In genomic region chr5:109570362-109570874, GRCh38 we compare ENCODE assay signal across 25 cellular contexts.
"Had no signal": no experiment of that assay in that cellular context is flagged by ENCODE, and none has a peak within 500 bp of the region (broad histone marks: within the 10 kb centered on the region; RNA-seq: fewer than 3 reads in every experiment).

No MANE protein-coding gene starts in this region.

- DNase-seq: hypothalamus; immature natural killer cell; left ventricle myocardium inferior; mesendoderm; midbrain; mucosa of descending colon; naive thymus-derived CD4-positive, alpha-beta T cell; nucleus accumbens; pancreas; retina; right cardiac atrium; stimulated activated CD4-positive, alpha-beta T cell treated with anti-CD3 and anti-CD28 coated beads, Interleukin-12 subunit alpha, Interleukin-12 subunit beta, amount 100 ng/mL, for 4 hours; stimulated activated CD4-positive, alpha-beta T cell treated with anti-CD3 and anti-CD28 coated beads, Interleukin-15, amount 100 ng/mL, for 24 hours; stimulated activated CD4-positive, alpha-beta T cell treated with anti-CD3 and anti-CD28 coated beads, Interleukin-2, amount 100 ng/mL, for 24 hours; stimulated activated CD4-positive, alpha-beta T cell treated with anti-CD3 and anti-CD28 coated beads, Interleukin-4, amount 100 ng/mL, for 1 hour; stimulated activated naive B cell treated with anti-CD40 and anti-IgM and Interleukin-4, amounts not matched to agents 10 μg/mL and 1 μg/mL and 100 μg/mL, for 72 hours; stimulated activated naive CD8-positive, alpha-beta T cell treated with anti-CD3 and anti-CD28 coated beads, Interleukin-15, Interleukin-2, amounts not matched to agents 100 U/mL and 50 U/mL, for 24 hours; stomach; testis; thyroid gland; transverse colon had no signal

- H3K36me3 Mint-ChIP-seq: immature natural killer cell; naive thymus-derived CD4-positive, alpha-beta T cell; natural killer cell treated with Interleukin-12 subunit alpha and Interleukin-12 subunit beta and Interleukin-15 and Interleukin-18, amount 100 ng/mL, for 72 hours; stimulated activated naive B cell treated with anti-CD40 and anti-IgM and Interleukin-4, amounts not matched to agents 10 μg/mL and 1 μg/mL and 100 μg/mL, for 72 hours had no signal

- H3K27ac Mint-ChIP-seq: immature natural killer cell; naive thymus-derived CD4-positive, alpha-beta T cell; natural killer cell treated with Interleukin-12 subunit alpha and Interleukin-12 subunit beta and Interleukin-15 and Interleukin-18, amount 100 ng/mL, for 72 hours; stimulated activated naive B cell treated with anti-CD40 and anti-IgM and Interleukin-4, amounts not matched to agents 10 μg/mL and 1 μg/mL and 100 μg/mL, for 72 hours had no signal

- H3K4me3 Mint-ChIP-seq: immature natural killer cell; naive thymus-derived CD4-positive, alpha-beta T cell; natural killer cell treated with Interleukin-12 subunit alpha and Interleukin-12 subunit beta and Interleukin-15 and Interleukin-18, amount 100 ng/mL, for 72 hours; stimulated activated naive B cell treated with anti-CD40 and anti-IgM and Interleukin-4, amounts not matched to agents 10 μg/mL and 1 μg/mL and 100 μg/mL, for 72 hours had no signal

- H3K4me1 Mint-ChIP-seq: immature natural killer cell; naive thymus-derived CD4-positive, alpha-beta T cell; stimulated activated naive B cell treated with anti-CD40 and anti-IgM and Interleukin-4, amounts not matched to agents 10 μg/mL and 1 μg/mL and 100 μg/mL, for 72 hours had no signal

- H3K9me3 Mint-ChIP-seq: naive thymus-derived CD4-positive, alpha-beta T cell had no signal

- FAIRE-seq: islet of Langerhans, kidney, pancreas had no signal

- ATAC-seq: mucosa of descending colon; naive thymus-derived CD4-positive, alpha-beta T cell; natural killer cell treated with Interleukin-12 subunit alpha and Interleukin-12 subunit beta and Interleukin-15 and Interleukin-18, amount 100 ng/mL, for 72 hours; pancreas; right cardiac atrium; sciatic nerve; stimulated activated naive B cell treated with anti-CD40 and anti-IgM and Interleukin-4, amounts not matched to agents 10 μg/mL and 1 μg/mL and 100 μg/mL, for 72 hours; stimulated activated naive CD8-positive, alpha-beta T cell treated with anti-CD3 and anti-CD28 coated beads, Interleukin-15, Interleukin-2, amounts not matched to agents 100 U/mL and 50 U/mL, for 24 hours had no signal
